ENCODE assay signal across 27 cellular contexts in genomic region chr15:98938804-98939203, GRCh38.
"Had no signal": no experiment of that assay in that cellular context is flagged by ENCODE, and none has a peak within 500 bp of the region (broad histone marks: within the 10 kb centered on the region; RNA-seq: fewer than 3 reads in every experiment).

No MANE protein-coding gene starts in this region.

- H3K9me3 ChIP-seq: ascending aorta, breast epithelium had no signal

- H3K4me3 ChIP-seq: ascending aorta, breast epithelium, cardiac muscle cell, coronary artery, dorsolateral prefrontal cortex, hepatocyte had no signal

- DNase-seq: activated B cell treated with CpG ODN at 0.5 μM for 24 hours; activated CD4-positive, alpha-beta T cell treated with anti-CD3 and anti-CD28 coated beads for 48 hours; activated CD4-positive, alpha-beta T cell treated with anti-CD3 and anti-CD28 coated beads, Interleukin-2, amount 50 U/mL, for 1 hour; activated CD4-positive, alpha-beta T cell treated with anti-CD3 and anti-CD28 coated beads, Interleukin-2, amount 50 U/mL, for 48 hours; activated CD8-positive, alpha-beta memory T cell treated with anti-CD3 and anti-CD28 coated beads for 24 hours; activated CD8-positive, alpha-beta T cell treated with anti-CD3 and anti-CD28 coated beads for 36 hours; activated effector memory CD4-positive, alpha-beta T cell treated with Interleukin-2 at 50 U/mL for 16 hours; activated gamma-delta T cell treated with Interleukin-2 at 50 U/mL for 16 hours; activated naive CD4-positive, alpha-beta T cell treated with anti-CD3 and anti-CD28 coated beads for 36 hours; activated naive CD8-positive, alpha-beta T cell treated with anti-CD3 and anti-CD28 coated beads, Interleukin-2, amount 10 ng/mL, durations not matched to agents 7 days and 5 days; activated T-cell treated with anti-CD3 and anti-CD28 coated beads, Interleukin-2, amount 50 U/mL, for 4 hours; dorsolateral prefrontal cortex; effector memory CD4-positive, alpha-beta T cell; endodermal cell; foreskin fibroblast; head of caudate nucleus; T-helper 17 cell; T1000; WERI-Rb-1 had no signal

- H3K27ac ChIP-seq: ascending aorta, cardiac muscle cell, coronary artery, dorsolateral prefrontal cortex, hepatocyte, WERI-Rb-1 had no signal

- H3K27me3 ChIP-seq: ascending aorta, breast epithelium, cardiac muscle cell, dorsolateral prefrontal cortex, hepatocyte had no signal

- ATAC-seq: activated CD4-positive, CD25-positive, alpha-beta regulatory T cell treated with anti-CD3 and anti-CD28 coated beads, Interleukin-2, amount 50 U/mL, for 24 hours; activated CD8-positive, alpha-beta T cell treated with anti-CD3 and anti-CD28 coated beads for 36 hours; activated T-cell treated with anti-CD3 and anti-CD28 coated beads, Interleukin-2, amount 50 U/mL, for 4 hours; activated T-helper 17 cell treated with anti-CD3 and anti-CD28 coated beads, Interleukin-2, amount 50 U/mL, for 72 hours; esophagus mucosa; T-helper 17 cell had no signal

- H3K36me3 ChIP-seq: breast epithelium had no signal
